In the genomic region with DNA sequence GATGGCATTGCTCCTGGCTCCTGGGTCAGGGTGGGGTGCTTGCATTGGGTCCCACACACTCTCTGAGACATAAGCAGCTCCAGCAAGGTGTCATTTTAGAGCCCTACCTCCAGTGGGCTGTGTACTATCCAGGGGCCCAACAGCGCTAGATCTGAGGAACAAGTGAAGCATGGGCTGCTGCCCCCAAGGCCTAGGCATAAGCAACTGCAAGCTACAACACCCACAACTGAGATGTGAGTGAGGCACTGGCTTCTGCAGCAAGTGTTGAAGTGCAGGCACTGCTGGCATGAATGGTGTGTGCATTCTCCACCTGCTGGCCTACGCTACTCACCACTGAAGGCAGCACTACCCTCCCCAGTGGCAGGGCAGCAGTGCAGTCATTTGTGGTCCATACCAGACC, we compare ENCODE assay signal across 22 cellular contexts.
"Had no signal": no experiment of that assay in that cellular context is flagged by ENCODE, and none has a peak within 500 bp of the region (broad histone marks: within the 10 kb centered on the region; RNA-seq: fewer than 3 reads in every experiment).

No MANE protein-coding gene starts in this region.

- H3K27ac ChIP-seq: colonic mucosa, esophagus squamous epithelium, heart right ventricle, lower lobe of right lung, neural progenitor cell, transverse colon, vagina had no signal

- ATAC-seq: activated CD4-positive, CD25-positive, alpha-beta regulatory T cell treated with anti-CD3 and anti-CD28 coated beads, Interleukin-2, amount 50 U/mL, for 24 hours; activated naive CD4-positive, alpha-beta T cell treated with anti-CD3 and anti-CD28 coated beads, Interleukin-2, amount 50 U/mL, for 72 hours; heart right ventricle; left lobe of liver; lower lobe of right lung; naive thymus-derived CD8-positive, alpha-beta T cell; sciatic nerve; stimulated activated memory B cell treated with anti-CD40 and anti-IgM and Interleukin-4, amounts not matched to agents 10 μg/mL and 1 μg/mL and 100 μg/mL, for 72 hours; T-cell had no signal

- H3K36me3 Mint-ChIP-seq: neural progenitor cell had no signal

- DNase-seq: activated CD4-positive, alpha-beta T cell treated with anti-CD3 and anti-CD28 coated beads, Interleukin-2, amount 10 ng/mL, durations not matched to agents 7 days and 5 days; activated gamma-delta T cell treated with Interleukin-2 at 50 U/mL for 16 hours; activated T-cell treated with anti-CD3 and anti-CD28 coated beads, Interleukin-2, amount 50 U/mL, for 1 hour; central memory CD4-positive, alpha-beta T cell; colonic mucosa; esophagus squamous epithelium; heart right ventricle; kidney; lower lobe of right lung; naive thymus-derived CD8-positive, alpha-beta T cell; small intestine; T-cell; T1000; transverse colon had no signal

- H3K9ac ChIP-seq: neural progenitor cell had no signal

- H3K36me3 ChIP-seq: colonic mucosa, esophagus squamous epithelium, heart right ventricle, lower lobe of right lung, neural progenitor cell, transverse colon, vagina had no signal

- H3K4me3 ChIP-seq: colonic mucosa, esophagus squamous epithelium, heart right ventricle, lower lobe of right lung, neural progenitor cell, transverse colon, vagina had no signal

- H3K27ac Mint-ChIP-seq: activated CD4-positive, alpha-beta T cell treated with anti-CD3 and anti-CD28 coated beads, Interleukin-2, amount 10 ng/mL, durations not matched to agents 7 days and 5 days; activated naive CD4-positive, alpha-beta T cell treated with anti-CD3 and anti-CD28 coated beads, Interleukin-2, amount 50 U/mL, for 72 hours; mesothelial cell of epicardium; naive thymus-derived CD8-positive, alpha-beta T cell; neural progenitor cell; stimulated activated memory B cell treated with anti-CD40 and anti-IgM and Interleukin-4, amounts not matched to agents 10 μg/mL and 1 μg/mL and 100 μg/mL, for 72 hours; T-cell had no signal

- H3K4me1 Mint-ChIP-seq: mesothelial cell of epicardium; naive thymus-derived CD8-positive, alpha-beta T cell; neural progenitor cell; stimulated activated memory B cell treated with anti-CD40 and anti-IgM and Interleukin-4, amounts not matched to agents 10 μg/mL and 1 μg/mL and 100 μg/mL, for 72 hours; T-cell had no signal

- H3K4me1 ChIP-seq: colonic mucosa, esophagus squamous epithelium, lower lobe of right lung, neural progenitor cell, vagina had no signal

- H2AFZ ChIP-seq: neural progenitor cell had no signal

- H3K9me3 ChIP-seq: colonic mucosa, vagina had no signal

- H3K27me3 ChIP-seq: colonic mucosa, neural progenitor cell, transverse colon, vagina had no signal

- H3K4me3 Mint-ChIP-seq: activated CD4-positive, alpha-beta T cell treated with anti-CD3 and anti-CD28 coated beads, Interleukin-2, amount 10 ng/mL, durations not matched to agents 7 days and 5 days; mesothelial cell of epicardium; naive thymus-derived CD8-positive, alpha-beta T cell; neural progenitor cell; stimulated activated memory B cell treated with anti-CD40 and anti-IgM and Interleukin-4, amounts not matched to agents 10 μg/mL and 1 μg/mL and 100 μg/mL, for 72 hours; T-cell had no signal

- H3K4me2 ChIP-seq: neural progenitor cell had no signal

- H3K27me3 Mint-ChIP-seq: activated CD4-positive, alpha-beta T cell treated with anti-CD3 and anti-CD28 coated beads, Interleukin-2, amount 10 ng/mL, durations not matched to agents 7 days and 5 days had no signal
